Comparison of ENCODE assay signal across 10 cellular contexts in the genomic region with DNA sequence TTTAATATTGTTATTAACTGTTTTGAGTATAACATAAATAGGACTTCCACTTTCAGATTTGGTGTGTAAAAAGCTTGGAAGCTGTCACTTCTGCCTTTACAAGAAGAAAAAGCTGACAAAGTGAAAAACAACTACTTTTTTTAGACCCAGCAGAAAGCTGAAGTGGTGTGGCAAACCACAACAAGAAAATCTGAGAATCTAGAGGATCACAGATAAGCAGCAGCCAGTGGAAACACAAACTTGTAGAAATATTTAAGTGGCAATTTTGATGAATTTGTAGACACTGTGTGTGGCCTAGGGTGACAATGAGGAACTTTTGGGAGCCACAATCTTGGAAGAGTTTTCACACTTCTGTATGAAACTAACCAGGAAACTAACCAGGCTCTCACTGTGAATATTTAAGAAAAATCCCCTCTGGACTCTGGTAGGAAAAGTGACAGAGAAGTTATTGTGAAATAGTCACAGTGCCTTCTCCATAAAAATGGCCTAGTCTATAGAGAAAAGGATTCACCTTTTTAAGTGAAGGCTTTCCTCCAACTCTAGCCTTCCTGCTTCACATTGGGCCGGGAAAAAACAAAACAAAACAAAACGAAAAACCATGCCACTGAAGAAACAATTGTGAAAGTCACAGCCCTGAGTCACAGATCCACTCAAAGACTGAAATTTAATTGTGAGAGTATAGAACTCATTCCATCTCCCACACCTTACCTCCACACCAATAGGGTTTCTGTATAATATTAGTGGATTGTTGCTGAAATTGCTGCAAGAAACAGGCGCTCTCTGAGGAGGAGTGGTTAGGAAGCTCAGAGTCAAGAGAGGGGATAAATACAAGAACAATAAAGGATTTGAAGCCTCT. TPM values are rescaled to one million over a fixed set of nuclear protein-coding genes. Genes with fewer than 3 reads are reported as not detected.
A peak's percentile ranks its signal among the peaks of the same experiment; 100 is the strongest.
DNase-seq lines count a peak whose midpoint lies in the region; ATAC-seq and TF ChIP-seq lines count a peak whose summit lies in the region.
"Had no signal": no experiment of that assay in that cellular context is flagged by ENCODE, and none has a peak within 500 bp of the region (broad histone marks: within the 10 kb centered on the region; RNA-seq: fewer than 3 reads in every experiment).

No MANE protein-coding gene starts in this region.

- no peaks in the 10 kb centered on the region for H3K9me3 ChIP-seq in OCI-LY7 (ENCODE audit: low read length)

- H3K9me2 ChIP-seq in OCI-LY7 (ENCODE audit: insufficient read depth, low read length): no peaks in the 10 kb centered on the region

- H3K9me3 Mint-ChIP-seq in natural killer cell: peaks cover 0 to 2% of the 10 kb centered on the region in 2 donors

- H3K27ac Mint-ChIP-seq in natural killer cell: peak overlapping the region in 1 of 2 donors; percentile 20

- H3K79me2 ChIP-seq in OCI-LY7 (ENCODE audit: insufficient read depth, low read depth, low read length): no peaks in the 10 kb centered on the region

- TF ChIP-seq CTCF in natural killer cell (IDR thresholded peaks at IDR 0.05) (no peak), OCI-LY7 (conservative IDR thresholded peaks at IDR 0.05; ENCODE audit: low read length) (no peak)

- no peak overlapping the region for H3K4me2 ChIP-seq in OCI-LY7 (ENCODE audit: low read length)

- CTCF ChIA-PET in OCI-LY7 (lab: Charles Lee; ENCODE audit: unreplicated experiment): no interaction called here

- peaks cover 7 to 13% of the 10 kb centered on the region in 2 donors for H3K4me1 Mint-ChIP-seq in natural killer cell

- intact Hi-C loops in natural killer cell (cut with micrococcal nuclease): no loop called here
- intact Hi-C loops in OCI-LY7 (cut with micrococcal nuclease; ENCODE audit: unreplicated experiment): no loop called here

- POLR2A ChIA-PET in OCI-LY7 (lab: Charles Lee): interaction anchor here (0.6 kb wide), 1 partner anchor 10 kb away, joined by 3 read pairs; no protein-coding TSS in a partner anchor

- H3K4me3 ChIP-seq in OCI-LY7 (ENCODE audit: low read depth, low read length, poor library complexity, severe bottlenecking): no peak overlapping the region

- no peaks in the 10 kb centered on the region for H3K4me1 ChIP-seq in OCI-LY7 (ENCODE audit: insufficient read depth, low read length, poor library complexity, severe bottlenecking)

- DNase-seq in KBM-7 (peak; percentile 87), natural killer cell (no peak), OCI-LY7 (ENCODE audit: low spot score) (no peak), NCI-H69 (lab: John Stamatoyannopoulos, UW) (no peak), amygdala (lab: John Stamatoyannopoulos, UW) (no peak), caudate nucleus (lab: John Stamatoyannopoulos, UW) (no peak)
- DNase-seq: stimulated activated CD8-positive, alpha-beta memory T cell treated with anti-CD3 and anti-CD28 coated beads, Interleukin-4, amount 100 ng/mL, for 48 hours had no signal

- H4K20me1 ChIP-seq in OCI-LY7 (ENCODE audit: insufficient read depth, low read length): no peaks in the 10 kb centered on the region

- no TSS peak for BruUV-seq in OCI-LY7 (replicated peaks; lab: Mats Ljungman, UMichigan)

- in situ Hi-C loops in KBM-7 (cut with MboI; ENCODE audit: low pct_unique_long_range_greater_than_20kb, low sequenced_read_pairs): no loop called here

- H3K27ac ChIP-seq in OCI-LY7 (ENCODE audit: low read depth, low read length, poor library complexity, severe bottlenecking) (no peak overlapping the region), caudate nucleus (ENCODE audit: low read depth, low read length) (no peak overlapping the region)

- peak; percentile 82 for ATAC-seq in GM18870 (IDR thresholded peaks at IDR 0.05; ENCODE audit: unreplicated experiment)
- peak; percentile 87 for ATAC-seq in GM21825 (IDR thresholded peaks at IDR 0.05; ENCODE audit: unreplicated experiment)
- ATAC-seq in natural killer cell: peak; percentile 40 to 45 (median 43)

- no peak overlapping the region for H3K4me3 Mint-ChIP-seq in natural killer cell

- peaks cover 0 to 2% of the 10 kb centered on the region in 2 donors for H3K27me3 Mint-ChIP-seq in natural killer cell (ENCODE audit: low read depth in 2 of 2)

- H3K36me3 ChIP-seq in OCI-LY7 (ENCODE audit: insufficient read depth, low read length): no peaks in the 10 kb centered on the region

- H3K36me3 Mint-ChIP-seq in natural killer cell: no peaks in the 10 kb centered on the region

- no peak overlapping the region for H2AFZ ChIP-seq in OCI-LY7 (ENCODE audit: low read length)

RNA-seq across cellular contexts. Expression of gene GUCY1A1, which starts 26.7 kb away (rescaled TPM):
- 1 to 10 TPM; 4.1 to 7.4 (median 5.2) TPM for total RNA-seq in natural killer cell
- total RNA-seq in OCI-LY7 (2014; rRNA removed; shearing (Covaris generic)): not detected in 2 replicates
- not detected in 2 replicates for total RNA-seq in OCI-LY7 (2022)
- total RNA-seq: T-helper 2 cell treated with Interferon-gamma antibody and Interleukin-4, amounts not matched to agents 100 ng/mL and 5 ng/mL, for 36 hours had no signal

Comparison
In these comparisons a context has a peak if more than half of its experiments do, and no peak if none do; other contexts are left out.
1. RNA of gene GUCY1A1, which starts 26.7 kb away (total RNA-seq): 4.1 to 7.4 TPM in natural killer cell; not detected in OCI-LY7; every median in the first group is over 4 times any median in the second.
2. Peak in every context shown above with its lines, with median percentiles within 50 percentile points of each other: ATAC-seq.